Comparison of ENCODE assay signal across 8 cellular contexts in genomic region chr3:129626744-129627349, GRCh38. TPM values are rescaled to one million over a fixed set of nuclear protein-coding genes. Genes with fewer than 3 reads are reported as not detected.
DNase-seq lines count a peak whose midpoint lies in the region; ATAC-seq and TF ChIP-seq lines count a peak whose summit lies in the region.

No MANE protein-coding gene starts in this region.

- H3K4me3 Mint-ChIP-seq in activated CD4-positive, alpha-beta T cell treated with anti-CD3 and anti-CD28 coated beads for 36 hours = peak overlapping the region; percentile 88
- peak overlapping the region; percentile 81 for H3K4me3 Mint-ChIP-seq in dendritic cell treated with granulocyte-macrophage colony-stimulating factor and Interleukin-4, amounts not matched to agents 40 ng/mL and 50 ng/mL, for 4 days

- CTCF ChIA-PET in activated CD4-positive, alpha-beta T cell treated with anti-CD3 and anti-CD28 coated beads for 36 hours (lab: Charles Lee) = interaction anchor here (1.0 to 2.5 kb wide), 11 partner anchors 10 to 316 kb away, joined by 3 to 12 read pairs (median 5); no protein-coding TSS in a partner anchor

- POLR2A ChIA-PET in activated CD4-positive, alpha-beta T cell treated with anti-CD3 and anti-CD28 coated beads for 36 hours (lab: Charles Lee) = interaction anchor here (1.1 to 1.7 kb wide), 2 partner anchors 187 to 273 kb away, joined by 3 to 4 read pairs; partner anchors contain the start of genes IFT122 and MBD4

- H3K27me3 Mint-ChIP-seq in activated CD4-positive, alpha-beta T cell treated with anti-CD3 and anti-CD28 coated beads for 36 hours = no peaks in the 10 kb centered on the region
- H3K27me3 Mint-ChIP-seq in dendritic cell treated with granulocyte-macrophage colony-stimulating factor and Interleukin-4, amounts not matched to agents 40 ng/mL and 50 ng/mL, for 4 days = no peaks in the 10 kb centered on the region

- peaks cover 2 to 39% (median 25%) of the 10 kb centered on the region in 4 donors for H3K4me1 ChIP-seq in liver (ENCODE audit: control insufficient read depth in 4 of 4, insufficient read depth in 4 of 4, low read length in 3 of 4)

- WGBS in liver = under 1% methylated on average over 49 of the region's 49 CpGs

- peak overlapping the region; percentile 63 to 67 for H3K9ac ChIP-seq in liver (ENCODE audit: low read depth in 1 of 2, low read length in 2 of 2)

- peak overlapping the region; percentile 67 for H3K27ac Mint-ChIP-seq in activated CD4-positive, alpha-beta T cell treated with anti-CD3 and anti-CD28 coated beads for 36 hours
- peak overlapping the region; percentile 95 for H3K27ac Mint-ChIP-seq in dendritic cell treated with granulocyte-macrophage colony-stimulating factor and Interleukin-4, amounts not matched to agents 40 ng/mL and 50 ng/mL, for 4 days

- TF ChIP-seq RAD21 in liver (IDR thresholded peaks at IDR 0.05) = peak in 1 of 2 donors; percentile 46

- peak overlapping the region; percentile 94 to 96 for H3K27ac ChIP-seq in liver (ENCODE audit: low read depth in 1 of 2, low read length in 2 of 2)

- peak overlapping the region; percentile 73 to 76 (median 73) for H3K4me3 ChIP-seq in liver (ENCODE audit: low read depth in 1 of 3, low read length in 3 of 3)

- no peak for TF ChIP-seq CTCF in liver (IDR thresholded peaks at IDR 0.05; ENCODE audit: low read depth, low read length, missing input control)

- H3K36me3 Mint-ChIP-seq in activated CD4-positive, alpha-beta T cell treated with anti-CD3 and anti-CD28 coated beads for 36 hours (ENCODE audit: low read depth) = no peaks in the 10 kb centered on the region
- H3K36me3 Mint-ChIP-seq in dendritic cell treated with granulocyte-macrophage colony-stimulating factor and Interleukin-4, amounts not matched to agents 40 ng/mL and 50 ng/mL, for 4 days (ENCODE audit: low read depth) = peaks cover 9% of the 10 kb centered on the region

- no peaks in the 10 kb centered on the region for H3K9me3 ChIP-seq in liver (ENCODE audit: control insufficient read depth in 4 of 4, low read length in 3 of 4)

- peak; percentile 88 for DNase-seq in activated CD4-positive, alpha-beta T cell treated with anti-CD3 and anti-CD28 coated beads for 36 hours
- no peak for DNase-seq in activated CD4-positive, alpha-beta T cell treated with anti-CD3 and anti-CD28 coated beads for 1 hour
- peak; percentile 29 for DNase-seq in NCI-H1092 (lab: John Stamatoyannopoulos, UW)
- DNase-seq in activated CD4-positive, CD25-positive, alpha-beta regulatory T cell (lab: John Stamatoyannopoulos, UW) = peak; percentile 24 to 54 (median 38)
- DNase-seq in stimulated activated CD4-positive, alpha-beta T cell treated with anti-CD3 and anti-CD28 coated beads, TNF-alpha, amount 100 ng/mL, for 4 hours (ENCODE audit: low read depth in 3 of 3) = peak in 2 of 3 experiments; percentile 24 to 48

- peaks cover 13% of the 10 kb centered on the region for H3K4me1 Mint-ChIP-seq in activated CD4-positive, alpha-beta T cell treated with anti-CD3 and anti-CD28 coated beads for 36 hours
- H3K4me1 Mint-ChIP-seq in dendritic cell treated with granulocyte-macrophage colony-stimulating factor and Interleukin-4, amounts not matched to agents 40 ng/mL and 50 ng/mL, for 4 days (ENCODE audit: low read depth) = peaks cover 61% of the 10 kb centered on the region

- intact Hi-C loops in activated CD4-positive, alpha-beta T cell treated with anti-CD3 and anti-CD28 coated beads for 36 hours (cut with DNase I, micrococcal nuclease) = loop anchor here in 1 of 2 experiments (1.0 to 5.0 kb wide), 9 partner anchors 20 to 484 kb away; partner anchors contain the start of genes IFT122, PLXND1 and TMCC1
- intact Hi-C loops in dendritic cell treated with granulocyte-macrophage colony-stimulating factor and Interleukin-4, amounts not matched to agents 40 ng/mL and 50 ng/mL, for 4 days (cut with micrococcal nuclease) = loop anchor here (2.0 to 5.0 kb wide), 2 partner anchors 136 to 305 kb away; no protein-coding TSS in a partner anchor

- ATAC-seq in activated CD4-positive, alpha-beta T cell treated with anti-CD3 and anti-CD28 coated beads for 36 hours = peak; percentile 95
- peak; percentile 95 for ATAC-seq in HG02588 (IDR thresholded peaks at IDR 0.05; ENCODE audit: unreplicated experiment)

- no peaks in the 10 kb centered on the region for H3K36me3 ChIP-seq in liver (ENCODE audit: control insufficient read depth in 4 of 4, insufficient read depth in 3 of 4, low read depth in 1 of 4, low read length in 3 of 4)

- no peaks in the 10 kb centered on the region for H3K27me3 ChIP-seq in liver (ENCODE audit: control insufficient read depth in 4 of 4, insufficient read depth in 4 of 4, low read length in 3 of 4)

- H3K9me3 Mint-ChIP-seq in activated CD4-positive, alpha-beta T cell treated with anti-CD3 and anti-CD28 coated beads for 36 hours (ENCODE audit: low read depth) = no peaks in the 10 kb centered on the region
- no peaks in the 10 kb centered on the region for H3K9me3 Mint-ChIP-seq in dendritic cell treated with granulocyte-macrophage colony-stimulating factor and Interleukin-4, amounts not matched to agents 40 ng/mL and 50 ng/mL, for 4 days

TF ChIP-seq in liver, 16 proteins besides CTCF, POLR2A, EP300 and RAD21:
- TF ChIP-seq FOXA1 (IDR thresholded peaks at IDR 0.05) (no peak), GABPA (IDR thresholded peaks at IDR 0.05 in 1 of 2, conservative IDR thresholded peaks at IDR 0.05 in 1 of 2) (peak; percentile 75 to 91), NR2F2 (IDR thresholded peaks at IDR 0.05) (peak; percentile 18), SP1 (IDR thresholded peaks at IDR 0.05) (peak; percentile 19)

RNA-seq across cellular contexts. Expression of gene PLXND1, which starts 20.4 kb away (rescaled TPM):
- total RNA-seq in activated CD4-positive, alpha-beta T cell treated with anti-CD3 and anti-CD28 coated beads for 36 hours = 1 to 10 TPM; 3.1 to 4.6 TPM
- 10 to 100 TPM; 39.4 to 50.2 TPM for total RNA-seq in liver
- polyA plus RNA-seq in liver = 10 to 100 TPM; 10.4 to 26.2 TPM

Comparison
In these comparisons a context has a peak if more than half of its experiments do, and no peak if none do; other contexts are left out.
1. RNA of gene PLXND1, which starts 20.4 kb away (total RNA-seq): 39.4 to 50.2 TPM in liver; 3.1 to 4.6 TPM in activated CD4-positive, alpha-beta T cell treated with anti-CD3 and anti-CD28 coated beads for 36 hours; every median in the first group is over 4 times any median in the second.